1 cellular context compared by ENCODE assay signal in the genomic region with DNA sequence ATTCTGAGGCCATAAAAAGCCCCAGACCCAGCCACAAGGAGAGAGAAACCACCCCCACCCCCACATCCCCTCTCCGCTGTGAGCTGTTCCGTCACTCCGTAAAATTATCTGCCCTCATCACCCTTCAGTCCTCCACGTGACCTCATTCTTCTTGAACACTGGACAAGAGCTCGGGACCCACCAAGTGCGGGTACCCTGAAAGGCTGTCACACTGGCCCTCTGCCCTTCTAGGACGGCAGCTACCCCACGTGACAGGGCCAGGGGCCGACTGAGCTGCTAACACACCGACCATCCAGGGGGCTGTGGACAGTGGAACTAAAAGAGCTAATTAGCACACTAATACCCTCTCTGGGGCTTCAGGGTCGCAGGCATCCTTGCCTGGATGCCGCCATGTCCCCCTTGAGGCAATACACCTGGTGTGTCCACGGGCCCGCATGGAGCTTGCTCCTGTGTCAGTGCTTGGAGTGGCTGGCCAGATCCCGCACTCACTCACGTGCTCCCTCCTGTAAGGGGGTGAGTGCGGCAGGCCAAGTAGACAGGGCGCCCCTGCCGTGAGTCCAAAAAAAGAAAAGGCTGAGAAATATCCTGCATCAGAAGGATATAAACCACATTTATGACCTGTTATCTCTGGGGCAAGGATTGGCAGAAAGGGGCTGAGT.
A peak's percentile ranks its signal among the peaks of the same experiment; 100 is the strongest.
TF ChIP-seq lines count a peak whose summit lies in the region.

No MANE protein-coding gene starts in this region.

TF ChIP-seq in K562, 482 proteins besides CTCF, POLR2A, EP300 and RAD21:
- TF ChIP-seq, protein P1, sequence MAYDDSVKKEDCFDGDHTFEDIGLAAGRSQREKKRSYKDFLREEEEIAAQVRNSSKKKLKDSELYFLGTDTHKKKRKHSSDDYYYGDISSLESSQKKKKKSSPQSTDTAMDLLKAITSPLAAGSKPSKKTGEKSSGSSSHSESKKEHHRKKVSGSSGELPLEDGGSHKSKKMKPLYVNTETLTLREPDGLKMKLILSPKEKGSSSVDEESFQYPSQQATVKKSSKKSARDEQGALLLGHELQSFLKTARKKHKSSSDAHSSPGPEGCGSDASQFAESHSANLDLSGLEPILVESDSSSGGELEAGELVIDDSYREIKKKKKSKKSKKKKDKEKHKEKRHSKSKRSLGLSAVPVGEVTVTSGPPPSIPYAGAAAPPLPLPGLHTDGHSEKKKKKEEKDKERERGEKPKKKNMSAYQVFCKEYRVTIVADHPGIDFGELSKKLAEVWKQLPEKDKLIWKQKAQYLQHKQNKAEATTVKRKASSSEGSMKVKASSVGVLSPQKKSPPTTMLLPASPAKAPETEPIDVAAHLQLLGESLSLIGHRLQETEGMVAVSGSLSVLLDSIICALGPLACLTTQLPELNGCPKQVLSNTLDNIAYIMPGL (CRISPR knock-in tag; IDR thresholded peaks at IDR 0.05) = no peak
- TF ChIP-seq HDAC6 (IDR thresholded peaks at IDR 0.05; ENCODE audit: low read depth, low read length) = no peak
- TF ChIP-seq, protein P2, sequence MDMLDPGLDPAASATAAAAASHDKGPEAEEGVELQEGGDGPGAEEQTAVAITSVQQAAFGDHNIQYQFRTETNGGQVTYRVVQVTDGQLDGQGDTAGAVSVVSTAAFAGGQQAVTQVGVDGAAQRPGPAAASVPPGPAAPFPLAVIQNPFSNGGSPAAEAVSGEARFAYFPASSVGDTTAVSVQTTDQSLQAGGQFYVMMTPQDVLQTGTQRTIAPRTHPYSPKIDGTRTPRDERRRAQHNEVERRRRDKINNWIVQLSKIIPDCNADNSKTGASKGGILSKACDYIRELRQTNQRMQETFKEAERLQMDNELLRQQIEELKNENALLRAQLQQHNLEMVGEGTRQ (CRISPR knock-in tag; IDR thresholded peaks at IDR 0.05) = peak; percentile 64
- 0 out of 4 replicates have a peak, but pooled peaks of 1 of the 2 experiments have one; percentile 12 for TF ChIP-seq TRIM24 (IDR thresholded peaks at IDR 0.05)
- no peak for TF ChIP-seq GTF2F1 (IDR thresholded peaks at IDR 0.05; ENCODE audit: low read depth, low read length)
- no peak for TF ChIP-seq ZNF354B (CRISPR knock-in tag; IDR thresholded peaks at IDR 0.05)
- TF ChIP-seq E2F3 (CRISPR knock-in tag; IDR thresholded peaks at IDR 0.05) = no peak
- TF ChIP-seq, protein P3, sequence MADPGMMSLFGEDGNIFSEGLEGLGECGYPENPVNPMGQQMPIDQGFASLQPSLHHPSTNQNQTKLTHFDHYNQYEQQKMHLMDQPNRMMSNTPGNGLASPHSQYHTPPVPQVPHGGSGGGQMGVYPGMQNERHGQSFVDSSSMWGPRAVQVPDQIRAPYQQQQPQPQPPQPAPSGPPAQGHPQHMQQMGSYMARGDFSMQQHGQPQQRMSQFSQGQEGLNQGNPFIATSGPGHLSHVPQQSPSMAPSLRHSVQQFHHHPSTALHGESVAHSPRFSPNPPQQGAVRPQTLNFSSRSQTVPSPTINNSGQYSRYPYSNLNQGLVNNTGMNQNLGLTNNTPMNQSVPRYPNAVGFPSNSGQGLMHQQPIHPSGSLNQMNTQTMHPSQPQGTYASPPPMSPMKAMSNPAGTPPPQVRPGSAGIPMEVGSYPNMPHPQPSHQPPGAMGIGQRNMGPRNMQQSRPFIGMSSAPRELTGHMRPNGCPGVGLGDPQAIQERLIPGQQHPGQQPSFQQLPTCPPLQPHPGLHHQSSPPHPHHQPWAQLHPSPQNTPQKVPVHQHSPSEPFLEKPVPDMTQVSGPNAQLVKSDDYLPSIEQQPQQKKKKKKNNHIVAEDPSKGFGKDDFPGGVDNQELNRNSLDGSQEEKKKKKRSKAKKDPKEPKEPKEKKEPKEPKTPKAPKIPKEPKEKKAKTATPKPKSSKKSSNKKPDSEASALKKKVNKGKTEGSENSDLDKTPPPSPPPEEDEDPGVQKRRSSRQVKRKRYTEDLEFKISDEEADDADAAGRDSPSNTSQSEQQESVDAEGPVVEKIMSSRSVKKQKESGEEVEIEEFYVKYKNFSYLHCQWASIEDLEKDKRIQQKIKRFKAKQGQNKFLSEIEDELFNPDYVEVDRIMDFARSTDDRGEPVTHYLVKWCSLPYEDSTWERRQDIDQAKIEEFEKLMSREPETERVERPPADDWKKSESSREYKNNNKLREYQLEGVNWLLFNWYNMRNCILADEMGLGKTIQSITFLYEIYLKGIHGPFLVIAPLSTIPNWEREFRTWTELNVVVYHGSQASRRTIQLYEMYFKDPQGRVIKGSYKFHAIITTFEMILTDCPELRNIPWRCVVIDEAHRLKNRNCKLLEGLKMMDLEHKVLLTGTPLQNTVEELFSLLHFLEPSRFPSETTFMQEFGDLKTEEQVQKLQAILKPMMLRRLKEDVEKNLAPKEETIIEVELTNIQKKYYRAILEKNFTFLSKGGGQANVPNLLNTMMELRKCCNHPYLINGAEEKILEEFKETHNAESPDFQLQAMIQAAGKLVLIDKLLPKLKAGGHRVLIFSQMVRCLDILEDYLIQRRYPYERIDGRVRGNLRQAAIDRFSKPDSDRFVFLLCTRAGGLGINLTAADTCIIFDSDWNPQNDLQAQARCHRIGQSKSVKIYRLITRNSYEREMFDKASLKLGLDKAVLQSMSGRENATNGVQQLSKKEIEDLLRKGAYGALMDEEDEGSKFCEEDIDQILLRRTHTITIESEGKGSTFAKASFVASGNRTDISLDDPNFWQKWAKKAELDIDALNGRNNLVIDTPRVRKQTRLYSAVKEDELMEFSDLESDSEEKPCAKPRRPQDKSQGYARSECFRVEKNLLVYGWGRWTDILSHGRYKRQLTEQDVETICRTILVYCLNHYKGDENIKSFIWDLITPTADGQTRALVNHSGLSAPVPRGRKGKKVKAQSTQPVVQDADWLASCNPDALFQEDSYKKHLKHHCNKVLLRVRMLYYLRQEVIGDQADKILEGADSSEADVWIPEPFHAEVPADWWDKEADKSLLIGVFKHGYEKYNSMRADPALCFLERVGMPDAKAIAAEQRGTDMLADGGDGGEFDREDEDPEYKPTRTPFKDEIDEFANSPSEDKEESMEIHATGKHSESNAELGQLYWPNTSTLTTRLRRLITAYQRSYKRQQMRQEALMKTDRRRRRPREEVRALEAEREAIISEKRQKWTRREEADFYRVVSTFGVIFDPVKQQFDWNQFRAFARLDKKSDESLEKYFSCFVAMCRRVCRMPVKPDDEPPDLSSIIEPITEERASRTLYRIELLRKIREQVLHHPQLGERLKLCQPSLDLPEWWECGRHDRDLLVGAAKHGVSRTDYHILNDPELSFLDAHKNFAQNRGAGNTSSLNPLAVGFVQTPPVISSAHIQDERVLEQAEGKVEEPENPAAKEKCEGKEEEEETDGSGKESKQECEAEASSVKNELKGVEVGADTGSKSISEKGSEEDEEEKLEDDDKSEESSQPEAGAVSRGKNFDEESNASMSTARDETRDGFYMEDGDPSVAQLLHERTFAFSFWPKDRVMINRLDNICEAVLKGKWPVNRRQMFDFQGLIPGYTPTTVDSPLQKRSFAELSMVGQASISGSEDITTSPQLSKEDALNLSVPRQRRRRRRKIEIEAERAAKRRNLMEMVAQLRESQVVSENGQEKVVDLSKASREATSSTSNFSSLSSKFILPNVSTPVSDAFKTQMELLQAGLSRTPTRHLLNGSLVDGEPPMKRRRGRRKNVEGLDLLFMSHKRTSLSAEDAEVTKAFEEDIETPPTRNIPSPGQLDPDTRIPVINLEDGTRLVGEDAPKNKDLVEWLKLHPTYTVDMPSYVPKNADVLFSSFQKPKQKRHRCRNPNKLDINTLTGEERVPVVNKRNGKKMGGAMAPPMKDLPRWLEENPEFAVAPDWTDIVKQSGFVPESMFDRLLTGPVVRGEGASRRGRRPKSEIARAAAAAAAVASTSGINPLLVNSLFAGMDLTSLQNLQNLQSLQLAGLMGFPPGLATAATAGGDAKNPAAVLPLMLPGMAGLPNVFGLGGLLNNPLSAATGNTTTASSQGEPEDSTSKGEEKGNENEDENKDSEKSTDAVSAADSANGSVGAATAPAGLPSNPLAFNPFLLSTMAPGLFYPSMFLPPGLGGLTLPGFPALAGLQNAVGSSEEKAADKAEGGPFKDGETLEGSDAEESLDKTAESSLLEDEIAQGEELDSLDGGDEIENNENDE (IDR thresholded peaks at IDR 0.05; ENCODE audit: low read depth, low read length) = no peak
- no peak for TF ChIP-seq HNRNPK (IDR thresholded peaks at IDR 0.05; ENCODE audit: low read depth, low read length, poor library complexity, severe bottlenecking)
- TF ChIP-seq, protein P4, sequence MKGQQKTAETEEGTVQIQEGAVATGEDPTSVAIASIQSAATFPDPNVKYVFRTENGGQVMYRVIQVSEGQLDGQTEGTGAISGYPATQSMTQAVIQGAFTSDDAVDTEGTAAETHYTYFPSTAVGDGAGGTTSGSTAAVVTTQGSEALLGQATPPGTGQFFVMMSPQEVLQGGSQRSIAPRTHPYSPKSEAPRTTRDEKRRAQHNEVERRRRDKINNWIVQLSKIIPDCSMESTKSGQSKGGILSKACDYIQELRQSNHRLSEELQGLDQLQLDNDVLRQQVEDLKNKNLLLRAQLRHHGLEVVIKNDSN (CRISPR knock-in tag; IDR thresholded peaks at IDR 0.05) = peak; percentile 59; the same call in 1 of the 2 replicates
- TF ChIP-seq ATF7 (IDR thresholded peaks at IDR 0.05) = no peak
- TF ChIP-seq CBX3 (IDR thresholded peaks at IDR 0.05; ENCODE audit: borderline replicate concordance in 1 of 2, low read length in 2 of 2) = 0 out of 3 replicates have a peak, but pooled peaks of 1 of the 2 experiments have one; percentile 26
- TF ChIP-seq, protein P5, sequence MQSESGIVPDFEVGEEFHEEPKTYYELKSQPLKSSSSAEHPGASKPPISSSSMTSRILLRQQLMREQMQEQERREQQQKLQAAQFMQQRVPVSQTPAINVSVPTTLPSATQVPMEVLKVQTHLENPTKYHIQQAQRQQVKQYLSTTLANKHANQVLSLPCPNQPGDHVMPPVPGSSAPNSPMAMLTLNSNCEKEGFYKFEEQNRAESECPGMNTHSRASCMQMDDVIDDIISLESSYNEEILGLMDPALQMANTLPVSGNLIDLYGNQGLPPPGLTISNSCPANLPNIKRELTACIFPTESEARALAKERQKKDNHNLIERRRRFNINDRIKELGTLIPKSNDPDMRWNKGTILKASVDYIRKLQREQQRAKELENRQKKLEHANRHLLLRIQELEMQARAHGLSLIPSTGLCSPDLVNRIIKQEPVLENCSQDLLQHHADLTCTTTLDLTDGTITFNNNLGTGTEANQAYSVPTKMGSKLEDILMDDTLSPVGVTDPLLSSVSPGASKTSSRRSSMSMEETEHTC (IDR thresholded peaks at IDR 0.05) = no peak
- TF ChIP-seq DMBX1 (CRISPR knock-in tag; IDR thresholded peaks at IDR 0.05; ENCODE audit: borderline replicate concordance) = no peak
- no peak for TF ChIP-seq FOXK2 (conservative IDR thresholded peaks at IDR 0.05 in 1 of 2, IDR thresholded peaks at IDR 0.05 in 1 of 2; ENCODE audit: low read depth in 2 of 2)
- TF ChIP-seq RAD51 (IDR thresholded peaks at IDR 0.05; ENCODE audit: borderline replicate concordance, low read depth) = peak; percentile 12; the same call in 1 of the 2 replicates
